In genomic region chr17:40316571-40317344, GRCh38 we compare ENCODE assay signal across 8 cellular contexts. TPM values are rescaled to one million over a fixed set of nuclear protein-coding genes. Genes with fewer than 3 reads are reported as not detected.
A peak's percentile ranks its signal among the peaks of the same experiment; 100 is the strongest.
DNase-seq lines count a peak whose midpoint lies in the region; ATAC-seq and TF ChIP-seq lines count a peak whose summit lies in the region.

No MANE protein-coding gene starts in this region.

- no peak for TF ChIP-seq CTCF in vagina (IDR thresholded peaks at IDR 0.05)

- no peaks in the 10 kb centered on the region for H3K36me3 ChIP-seq in NT2/D1 (ENCODE audit: insufficient read depth, insufficient read length, low read length)
- no peaks in the 10 kb centered on the region for H3K36me3 ChIP-seq in mesendoderm (ENCODE audit: control insufficient read depth, insufficient read depth, low read length)
- H3K36me3 ChIP-seq in vagina: no peaks in the 10 kb centered on the region

- DNase-seq in ELF-1 (ENCODE audit: low read depth, low spot score) (peak; percentile 86), NT2/D1 (ENCODE audit: low read depth, low spot score) (no peak), ecto neural progenitor cell (ENCODE audit: low spot score) (peak; percentile 87), mesendoderm (peak; percentile 85), vagina (ENCODE audit: extremely low spot score in 2 of 2) (no peak)

- H3K27ac ChIP-seq in mesendoderm (ENCODE audit: low read depth, low read length) (peak overlapping the region; percentile 25), vagina (peak overlapping the region; percentile 96)

- H3K56ac ChIP-seq in mesendoderm (ENCODE audit: low read length): peak overlapping the region; percentile 87

- no peak overlapping the region for H2BK120ac ChIP-seq in mesendoderm (ENCODE audit: low read depth, low read length)

- H3K23ac ChIP-seq in mesendoderm (ENCODE audit: low read length): peak overlapping the region; percentile 30

- H3K4me1 ChIP-seq in NT2/D1 (ENCODE audit: insufficient read depth, insufficient read length): peaks cover 34% of the 10 kb centered on the region
- H3K4me1 ChIP-seq in mesendoderm (ENCODE audit: control insufficient read depth, low read depth, low read length): peaks cover 9% of the 10 kb centered on the region
- peaks cover 94% of the 10 kb centered on the region for H3K4me1 ChIP-seq in vagina

- intact Hi-C loops in vagina (cut with DNase I): no loop called here

- no peak overlapping the region for H4K8ac ChIP-seq in mesendoderm (ENCODE audit: low read depth, low read length)

- H3K4ac ChIP-seq in mesendoderm (ENCODE audit: low read depth, low read length): no peak overlapping the region

- H2BK5ac ChIP-seq in mesendoderm (ENCODE audit: low read length): no peak overlapping the region

- peak overlapping the region; percentile 57 for H3K18ac ChIP-seq in mesendoderm (ENCODE audit: low read length)

- peak in 1 of 2 donors; percentile 43 for TF ChIP-seq POLR2A in vagina (IDR thresholded peaks at IDR 0.05)

- peak overlapping the region; percentile 78 for H3K4me2 ChIP-seq in mesendoderm (ENCODE audit: low read length)

- peaks cover 8% of the 10 kb centered on the region for H3K79me2 ChIP-seq in mesendoderm (ENCODE audit: control insufficient read depth, insufficient read depth, low read length)

- no CpG with 5 or more reads among the region's 38 CpGs for WGBS in mesendoderm (ENCODE audit: extremely low coverage, insufficient coverage, low lambda C conversion rate)

- H3K79me1 ChIP-seq in mesendoderm (ENCODE audit: low read length): peaks cover 15% of the 10 kb centered on the region

- H3K9me3 ChIP-seq in NT2/D1 (ENCODE audit: insufficient read depth, low read length) (no peaks in the 10 kb centered on the region), vagina (no peaks in the 10 kb centered on the region)

- peak overlapping the region; percentile 80 for H2AK5ac ChIP-seq in mesendoderm (ENCODE audit: low read length)

- H2BK15ac ChIP-seq in mesendoderm (replicated peaks; ENCODE audit: low read depth): no peak overlapping the region

- H4K5ac ChIP-seq in mesendoderm (ENCODE audit: low read length): no peak overlapping the region

- H3K4me3 ChIP-seq in NT2/D1 (ENCODE audit: insufficient read length, low read depth) (peak overlapping the region; percentile 42), mesendoderm (ENCODE audit: low read length) (peak overlapping the region; percentile 35), vagina (peak overlapping the region; percentile 80 to 86)

- ATAC-seq in GM18868 (IDR thresholded peaks at IDR 0.05; ENCODE audit: unreplicated experiment): no peak
- no peak for ATAC-seq in GM18517 (IDR thresholded peaks at IDR 0.05; ENCODE audit: unreplicated experiment)
- no peak for ATAC-seq in HG03439 (IDR thresholded peaks at IDR 0.05; ENCODE audit: unreplicated experiment)

- H3K27me3 ChIP-seq in NT2/D1 (ENCODE audit: insufficient read depth, insufficient read length) (peaks cover 25% of the 10 kb centered on the region), mesendoderm (ENCODE audit: insufficient read depth, low read length, poor library complexity) (no peaks in the 10 kb centered on the region), vagina (no peaks in the 10 kb centered on the region)

- H3K9ac ChIP-seq in NT2/D1 (ENCODE audit: insufficient read length, low read depth) (peak overlapping the region; percentile 88), mesendoderm (ENCODE audit: low read length) (peak overlapping the region; percentile 77)

RNA-seq across cellular contexts. Expression of gene RARA, which starts 7.8 kb away (rescaled TPM):
- polyA plus RNA-seq in mesendoderm (2013, experiment 1 of 2): 30.6 TPM
- 29.9 TPM for polyA plus RNA-seq in mesendoderm (2013, experiment 2 of 2)
- total RNA-seq in vagina: 58.9 TPM

RNA-seq across cellular contexts. Expression of gene CDC6, which starts 29.1 kb away (rescaled TPM):
- polyA plus RNA-seq in mesendoderm (2013, experiment 1 of 2): 114 TPM
- 117 TPM for polyA plus RNA-seq in mesendoderm (2013, experiment 2 of 2)
- total RNA-seq in vagina: 3.7 TPM

RNA-seq across cellular contexts. Expression of gene GJD3, which starts 47.8 kb away (rescaled TPM):
- not detected for polyA plus RNA-seq in mesendoderm (2013, experiment 1 of 2)
- polyA plus RNA-seq in mesendoderm (2013, experiment 2 of 2): not detected
- total RNA-seq in vagina: 12.0 TPM

Comparison
In these comparisons a context has a peak if more than half of its experiments do, and no peak if none do; other contexts are left out.
1. DNase-seq: peak in ELF-1 (single experiment), ecto neural progenitor cell (single experiment) and mesendoderm (single experiment); none in NT2/D1 (single experiment) and vagina (0 of 2).
2. Peak in every context shown above with its lines, with median percentiles within 50 percentile points of each other: H3K4me3 ChIP-seq.